Comparison of ENCODE assay signal across 8 cellular contexts in genomic region chr17:21125862-21126261, GRCh38. TPM values are rescaled to one million over a fixed set of nuclear protein-coding genes. Genes with fewer than 3 reads are reported as not detected.
DNase-seq lines count a peak whose midpoint lies in the region; ATAC-seq and TF ChIP-seq lines count a peak whose summit lies in the region.

No MANE protein-coding gene starts in this region.

- ATAC-seq in heart right ventricle (no peak), left cardiac atrium (no peak), memory B cell (ENCODE audit: low read depth) (peak; percentile 61), GM19463 (IDR thresholded peaks at IDR 0.05; ENCODE audit: unreplicated experiment) (no peak)

- H3K4me3 Mint-ChIP-seq in memory B cell, result peak overlapping the region; percentile 93

- H3K9me3 ChIP-seq in heart right ventricle (no peaks in the 10 kb centered on the region), transverse colon (no peaks in the 10 kb centered on the region)

- WGBS in heart right ventricle, 2 donors, result 52 to 58% methylated on average over 6 of the region's 6 CpGs
- WGBS in transverse colon (ENCODE audit: low coverage in 1 of 2), 2 donors, result 37 to 48% methylated on average over 6 of the region's 6 CpGs

- H3K4me1 Mint-ChIP-seq in memory B cell, result peaks cover 16% of the 10 kb centered on the region

- H3K36me3 ChIP-seq in heart right ventricle, result no peaks in the 10 kb centered on the region
- no peaks in the 10 kb centered on the region for H3K36me3 ChIP-seq in transverse colon

- H3K27me3 ChIP-seq in heart right ventricle, result no peaks in the 10 kb centered on the region
- H3K27me3 ChIP-seq in transverse colon, result no peaks in the 10 kb centered on the region

- H3K27ac ChIP-seq in heart right ventricle (peak overlapping the region in 5 of 10 donors; percentile 90 to 96 (median 95)), transverse colon (peak overlapping the region in 3 of 4 donors; percentile 94 to 95 (median 94))

- H3K27ac Mint-ChIP-seq in memory B cell, result peak overlapping the region; percentile 96

- H3K9me3 Mint-ChIP-seq in memory B cell, result peaks cover 2% of the 10 kb centered on the region

- no peak for TF ChIP-seq EP300 in transverse colon (IDR thresholded peaks at IDR 0.05; ENCODE audit: low read depth)

- H3K27me3 Mint-ChIP-seq in memory B cell, result no peaks in the 10 kb centered on the region

- H3K4me1 ChIP-seq in heart right ventricle (peaks cover 4 to 53% (median 29%) of the 10 kb centered on the region in 9 donors), transverse colon (peaks cover 0 to 23% (median 7%) of the 10 kb centered on the region in 4 donors)

- no peaks in the 10 kb centered on the region for H3K36me3 Mint-ChIP-seq in memory B cell

- TF ChIP-seq POLR2A in transverse colon (IDR thresholded peaks at IDR 0.05), result no peak

- intact Hi-C loops in heart right ventricle (cut with DNase I) (loop anchor here (2.0 to 10.0 kb wide), 11 partner anchors 81 to 386 kb away; partner anchors contain the start of genes TMEM11 (in 6 of the 10) and MAP2K3 (in 3 of the 10)), left cardiac atrium (cut with DNase I) (loop anchor here in 1 of 2 donors (5.0 kb wide), 4 partner anchors 86 to 386 kb away; partner anchors contain the start of gene TMEM11), transverse colon (cut with DNase I; ENCODE audit: low total_unique reads) (loop anchor here (5.0 kb wide), 1 partner anchor 161 kb away; no protein-coding TSS in a partner anchor)

- H3K4me3 ChIP-seq in heart right ventricle (peak overlapping the region in 8 of 10 donors; percentile 76 to 96 (median 92)), transverse colon (peak overlapping the region in 2 of 4 donors; percentile 80)

- TF ChIP-seq CTCF in heart right ventricle (IDR thresholded peaks at IDR 0.05) (no peak), transverse colon (IDR thresholded peaks at IDR 0.05) (no peak)

- in situ Hi-C loops in transverse colon (cut with MboI; ENCODE audit: low pct_ligation_motif_present in 1 of 4, low pct_unique_long_range_greater_than_20kb in 1 of 4, low sequenced_read_pairs in 3 of 4), result loop anchor here in 2 of 4 donors (10.0 kb wide), 3 partner anchors 81 to 389 kb away; partner anchors contain the start of gene USP22 (in 1 of the 2)

- DNase-seq in heart right ventricle (no peak), left cardiac atrium (no peak), memory B cell (ENCODE audit: low spot score in 2 of 2) (peak; percentile 24 to 50), transverse colon (no peak), NCI-H1930 (lab: John Stamatoyannopoulos, UW) (no peak), iPS-NIHi11 (ENCODE audit: low spot score) (no peak)
- DNase-seq in activated CD8-positive, alpha-beta memory T cell treated with anti-CD3 and anti-CD28 coated beads, Interleukin-2, amount 50 U/mL, for 4 hours, result peak; percentile 62

RNA-seq across cellular contexts. Expression of gene DHRS7B, which starts 0.9 kb away (rescaled TPM):
- total RNA-seq in heart right ventricle (10 to 100 TPM; 17.1 to 48.0 (median 26.0) TPM), left cardiac atrium (10 to 100 TPM; 25.2 to 39.6 TPM), transverse colon (10 to 100 TPM; 14.6 to 80.6 (median 47.7) TPM)
- 10 to 100 TPM; 48.6 TPM for polyA plus RNA-seq in heart right ventricle

Comparison
In these comparisons a context has a peak if more than half of its experiments do, and no peak if none do; other contexts are left out.
1. DNase-seq: peak in activated CD8-positive, alpha-beta memory T cell treated with anti-CD3 and anti-CD28 coated beads, Interleukin-2, amount 50 U/mL, for 4 hours (single experiment) and memory B cell (2 of 2); none in heart right ventricle (0 of 2), left cardiac atrium (single experiment), transverse colon (single experiment), NCI-H1930 (0 of 2) and iPS-NIHi11 (single experiment).